Comparison of ENCODE assay signal across 2 cellular contexts in the genomic region with DNA sequence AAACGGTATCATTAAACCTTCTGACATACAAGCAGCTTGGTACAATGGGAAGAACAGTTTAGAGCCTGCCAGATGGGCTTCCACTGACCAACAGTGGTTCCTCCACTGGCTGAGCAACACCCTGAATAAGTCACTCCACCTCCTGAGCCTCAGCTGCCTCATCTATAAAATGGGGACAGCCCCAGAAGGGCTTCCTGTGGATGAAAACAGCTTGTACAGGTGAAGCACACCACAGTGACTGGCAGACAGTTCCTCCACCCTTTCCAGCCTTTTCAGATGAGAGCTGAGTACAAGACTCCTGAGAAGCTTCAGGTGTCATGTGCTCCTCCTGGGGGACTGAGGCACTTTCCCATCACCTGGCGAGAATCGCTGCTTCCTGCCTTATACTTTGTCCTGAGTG.
TF ChIP-seq lines count a peak whose summit lies in the region.

No MANE protein-coding gene starts in this region.

TF ChIP-seq in SK-N-SH, 30 proteins besides CTCF, POLR2A, EP300 and RAD21 (continued from another document):
- TF ChIP-seq, protein P1, sequence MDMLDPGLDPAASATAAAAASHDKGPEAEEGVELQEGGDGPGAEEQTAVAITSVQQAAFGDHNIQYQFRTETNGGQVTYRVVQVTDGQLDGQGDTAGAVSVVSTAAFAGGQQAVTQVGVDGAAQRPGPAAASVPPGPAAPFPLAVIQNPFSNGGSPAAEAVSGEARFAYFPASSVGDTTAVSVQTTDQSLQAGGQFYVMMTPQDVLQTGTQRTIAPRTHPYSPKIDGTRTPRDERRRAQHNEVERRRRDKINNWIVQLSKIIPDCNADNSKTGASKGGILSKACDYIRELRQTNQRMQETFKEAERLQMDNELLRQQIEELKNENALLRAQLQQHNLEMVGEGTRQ (IDR thresholded peaks at IDR 0.05; ENCODE audit: borderline replicate concordance, low read depth, low read length): no peak
- TF ChIP-seq FOXM1 (IDR thresholded peaks at IDR 0.05; ENCODE audit: low read depth): no peak
- no peak for TF ChIP-seq CHD2 (IDR thresholded peaks at IDR 0.05; ENCODE audit: low read length, partially characterized antibody)
- no peak for TF ChIP-seq NRF1 (IDR thresholded peaks at IDR 0.05; ENCODE audit: low read depth, low read length)
- no peak for TF ChIP-seq SMC3 (IDR thresholded peaks at IDR 0.05; ENCODE audit: low read depth, low read length)
- no peak for TF ChIP-seq TAF1 (IDR thresholded peaks at IDR 0.05; ENCODE audit: borderline replicate concordance, low read depth, low read length)
- no peak for TF ChIP-seq TCF12 (IDR thresholded peaks at IDR 0.05)
- TF ChIP-seq JUND (IDR thresholded peaks at IDR 0.05): no peak
- TF ChIP-seq FOSL2 (IDR thresholded peaks at IDR 0.05; ENCODE audit: borderline replicate concordance, low read depth): no peak
- TF ChIP-seq FOXJ3 (CRISPR knock-in tag; IDR thresholded peaks at IDR 0.05): no peak
- TF ChIP-seq RXRA (IDR thresholded peaks at IDR 0.05; ENCODE audit: borderline replicate concordance, low read depth): no peak
- TF ChIP-seq RFX5 (IDR thresholded peaks at IDR 0.05; ENCODE audit: low read length): no peak
- no peak for TF ChIP-seq MXI1 (IDR thresholded peaks at IDR 0.05; ENCODE audit: low read depth, low read length)
- no peak for TF ChIP-seq GABPA (IDR thresholded peaks at IDR 0.05; ENCODE audit: low read depth)

TF ChIP-seq in SK-N-SH treated with all-trans-retinoic acid at 6 μM for 48 hours, 23 proteins besides CTCF, POLR2A, EP300 and RAD21 (continued from another document):
- TF ChIP-seq, protein P2, sequence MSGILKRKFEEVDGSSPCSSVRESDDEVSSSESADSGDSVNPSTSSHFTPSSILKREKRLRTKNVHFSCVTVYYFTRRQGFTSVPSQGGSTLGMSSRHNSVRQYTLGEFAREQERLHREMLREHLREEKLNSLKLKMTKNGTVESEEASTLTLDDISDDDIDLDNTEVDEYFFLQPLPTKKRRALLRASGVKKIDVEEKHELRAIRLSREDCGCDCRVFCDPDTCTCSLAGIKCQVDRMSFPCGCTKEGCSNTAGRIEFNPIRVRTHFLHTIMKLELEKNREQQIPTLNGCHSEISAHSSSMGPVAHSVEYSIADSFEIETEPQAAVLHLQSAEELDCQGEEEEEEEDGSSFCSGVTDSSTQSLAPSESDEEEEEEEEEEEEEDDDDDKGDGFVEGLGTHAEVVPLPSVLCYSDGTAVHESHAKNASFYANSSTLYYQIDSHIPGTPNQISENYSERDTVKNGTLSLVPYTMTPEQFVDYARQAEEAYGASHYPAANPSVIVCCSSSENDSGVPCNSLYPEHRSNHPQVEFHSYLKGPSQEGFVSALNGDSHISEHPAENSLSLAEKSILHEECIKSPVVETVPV (CRISPR knock-in tag; IDR thresholded peaks at IDR 0.05): no peak
- TF ChIP-seq TCF4 (CRISPR knock-in tag; IDR thresholded peaks at IDR 0.05; ENCODE audit: borderline replicate concordance) (no peak), TOX (CRISPR knock-in tag; IDR thresholded peaks at IDR 0.05; ENCODE audit: borderline replicate concordance) (no peak), CSDC2 (CRISPR knock-in tag; IDR thresholded peaks at IDR 0.05) (no peak), SNAI2 (CRISPR knock-in tag; IDR thresholded peaks at IDR 0.05) (no peak), ISL1 (CRISPR knock-in tag; IDR thresholded peaks at IDR 0.05) (no peak), BACH2 (CRISPR knock-in tag; IDR thresholded peaks at IDR 0.05; ENCODE audit: borderline replicate concordance) (no peak), ZNF70 (CRISPR knock-in tag; IDR thresholded peaks at IDR 0.05) (no peak)
- TF ChIP-seq, protein P3, sequence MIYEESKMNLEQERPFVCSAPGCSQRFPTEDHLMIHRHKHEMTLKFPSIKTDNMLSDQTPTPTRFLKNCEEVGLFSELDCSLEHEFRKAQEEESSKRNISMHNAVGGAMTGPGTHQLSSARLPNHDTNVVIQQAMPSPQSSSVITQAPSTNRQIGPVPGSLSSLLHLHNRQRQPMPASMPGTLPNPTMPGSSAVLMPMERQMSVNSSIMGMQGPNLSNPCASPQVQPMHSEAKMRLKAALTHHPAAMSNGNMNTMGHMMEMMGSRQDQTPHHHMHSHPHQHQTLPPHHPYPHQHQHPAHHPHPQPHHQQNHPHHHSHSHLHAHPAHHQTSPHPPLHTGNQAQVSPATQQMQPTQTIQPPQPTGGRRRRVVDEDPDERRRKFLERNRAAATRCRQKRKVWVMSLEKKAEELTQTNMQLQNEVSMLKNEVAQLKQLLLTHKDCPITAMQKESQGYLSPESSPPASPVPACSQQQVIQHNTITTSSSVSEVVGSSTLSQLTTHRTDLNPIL (CRISPR knock-in tag; IDR thresholded peaks at IDR 0.05; ENCODE audit: low read depth): no peak
- TF ChIP-seq, protein P4, sequence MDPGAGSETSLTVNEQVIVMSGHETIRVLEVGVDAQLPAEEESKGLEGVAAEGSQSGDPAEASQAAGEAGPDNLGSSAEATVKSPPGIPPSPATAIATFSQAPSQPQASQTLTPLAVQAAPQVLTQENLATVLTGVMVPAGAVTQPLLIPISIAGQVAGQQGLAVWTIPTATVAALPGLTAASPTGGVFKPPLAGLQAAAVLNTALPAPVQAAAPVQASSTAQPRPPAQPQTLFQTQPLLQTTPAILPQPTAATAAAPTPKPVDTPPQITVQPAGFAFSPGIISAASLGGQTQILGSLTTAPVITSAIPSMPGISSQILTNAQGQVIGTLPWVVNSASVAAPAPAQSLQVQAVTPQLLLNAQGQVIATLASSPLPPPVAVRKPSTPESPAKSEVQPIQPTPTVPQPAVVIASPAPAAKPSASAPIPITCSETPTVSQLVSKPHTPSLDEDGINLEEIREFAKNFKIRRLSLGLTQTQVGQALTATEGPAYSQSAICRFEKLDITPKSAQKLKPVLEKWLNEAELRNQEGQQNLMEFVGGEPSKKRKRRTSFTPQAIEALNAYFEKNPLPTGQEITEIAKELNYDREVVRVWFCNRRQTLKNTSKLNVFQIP (CRISPR knock-in tag; IDR thresholded peaks at IDR 0.05; ENCODE audit: borderline replicate concordance, low read depth): no peak
- TF ChIP-seq, protein P5, sequence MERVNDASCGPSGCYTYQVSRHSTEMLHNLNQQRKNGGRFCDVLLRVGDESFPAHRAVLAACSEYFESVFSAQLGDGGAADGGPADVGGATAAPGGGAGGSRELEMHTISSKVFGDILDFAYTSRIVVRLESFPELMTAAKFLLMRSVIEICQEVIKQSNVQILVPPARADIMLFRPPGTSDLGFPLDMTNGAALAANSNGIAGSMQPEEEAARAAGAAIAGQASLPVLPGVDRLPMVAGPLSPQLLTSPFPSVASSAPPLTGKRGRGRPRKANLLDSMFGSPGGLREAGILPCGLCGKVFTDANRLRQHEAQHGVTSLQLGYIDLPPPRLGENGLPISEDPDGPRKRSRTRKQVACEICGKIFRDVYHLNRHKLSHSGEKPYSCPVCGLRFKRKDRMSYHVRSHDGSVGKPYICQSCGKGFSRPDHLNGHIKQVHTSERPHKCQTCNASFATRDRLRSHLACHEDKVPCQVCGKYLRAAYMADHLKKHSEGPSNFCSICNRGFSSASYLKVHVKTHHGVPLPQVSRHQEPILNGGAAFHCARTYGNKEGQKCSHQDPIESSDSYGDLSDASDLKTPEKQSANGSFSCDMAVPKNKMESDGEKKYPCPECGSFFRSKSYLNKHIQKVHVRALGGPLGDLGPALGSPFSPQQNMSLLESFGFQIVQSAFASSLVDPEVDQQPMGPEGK (CRISPR knock-in tag; IDR thresholded peaks at IDR 0.05; ENCODE audit: borderline replicate concordance): no peak
